Comparison of ENCODE assay signal across 15 cellular contexts in genomic region chr2:32780961-32781360, GRCh38.
A peak's percentile ranks its signal among the peaks of the same experiment; 100 is the strongest.
DNase-seq lines count a peak whose midpoint lies in the region; FAIRE-seq and TF ChIP-seq lines count a peak whose summit lies in the region.
"Had no signal": no experiment of that assay in that cellular context is flagged by ENCODE, and none has a peak within 500 bp of the region (broad histone marks: within the 10 kb centered on the region; RNA-seq: fewer than 3 reads in every experiment).

No MANE protein-coding gene starts in this region.

- peaks cover 10% of the 10 kb centered on the region for H3K9me3 Mint-ChIP-seq in astrocyte (ENCODE audit: unreplicated experiment)

- H3K27me3 ChIP-seq in astrocyte (ENCODE audit: insufficient read depth, low read length) = no peaks in the 10 kb centered on the region
- no peaks in the 10 kb centered on the region for H3K27me3 ChIP-seq in Peyer's patch

- H3K4me1 ChIP-seq in astrocyte (ENCODE audit: insufficient read depth, low read length) = no peaks in the 10 kb centered on the region
- H3K4me1 ChIP-seq in Peyer's patch = no peaks in the 10 kb centered on the region

- no peak for TF ChIP-seq CTCF in astrocyte (IDR thresholded peaks at IDR 0.05; ENCODE audit: insufficient read depth, low read depth, low read length)
- TF ChIP-seq CTCF in Peyer's patch (IDR thresholded peaks at IDR 0.05) = no peak

- H3K27me3 Mint-ChIP-seq in astrocyte (ENCODE audit: low read depth, unreplicated experiment) = no peaks in the 10 kb centered on the region

- no peaks in the 10 kb centered on the region for H3K79me2 ChIP-seq in astrocyte (ENCODE audit: insufficient read depth, low read length)

- H3K27ac ChIP-seq in astrocyte (ENCODE audit: low read depth, low read length) (no peak overlapping the region), Peyer's patch (no peak overlapping the region)
- H3K27ac ChIP-seq: 22Rv1 had no signal

- H4K20me1 ChIP-seq in astrocyte (ENCODE audit: insufficient read depth, low read length) = no peaks in the 10 kb centered on the region

- H3K36me3 Mint-ChIP-seq in astrocyte (ENCODE audit: low read depth, unreplicated experiment) = peaks cover 10% of the 10 kb centered on the region

- no peaks in the 10 kb centered on the region for H3K4me1 Mint-ChIP-seq in astrocyte (ENCODE audit: low read depth, unreplicated experiment)

- TF ChIP-seq POLR2A in Peyer's patch (IDR thresholded peaks at IDR 0.05) = no peak

- intact Hi-C loops in posterior vena cava (cut with DNase I) = no loop called here

- peak; percentile 9 for DNase-seq in DMS 273 (lab: John Stamatoyannopoulos, UW; ENCODE audit: unreplicated experiment)
- no peak for DNase-seq in DMS 273 treated with DMSO at 0.1 percent for 48 hours (lab: John Stamatoyannopoulos, UW)
- peak; percentile 22 for DNase-seq in astrocyte (ENCODE audit: low read depth)
- DNase-seq in fibroblast of peridontal ligament (ENCODE audit: extremely low read depth) = peak; percentile 14
- DNase-seq in Peyer's patch = no peak
- no peak for DNase-seq in posterior vena cava (ENCODE audit: low spot score)
- DNase-seq in stimulated activated CD8-positive, alpha-beta memory T cell treated with anti-CD3 and anti-CD28 coated beads, Interleukin-4, amount 100 ng/mL, for 48 hours = no peak
- DNase-seq: CD8-positive, alpha-beta T cell; COR-L47; GOT3; H9; IMR-90 had no signal

- H3K4me3 ChIP-seq in astrocyte (ENCODE audit: insufficient read depth, low read depth, low read length) = no peak overlapping the region
- H3K4me3 ChIP-seq in Peyer's patch = no peak overlapping the region

- H3K4me2 ChIP-seq in astrocyte (ENCODE audit: low read length) = no peak overlapping the region

- H2AFZ ChIP-seq in astrocyte (ENCODE audit: low read depth, low read length) = no peak overlapping the region

- peaks cover 2% of the 10 kb centered on the region for H3K36me3 ChIP-seq in astrocyte (ENCODE audit: insufficient read depth, low read length)
- no peaks in the 10 kb centered on the region for H3K36me3 ChIP-seq in Peyer's patch

- H3K9me3 ChIP-seq in astrocyte (ENCODE audit: insufficient read depth, low read depth, low read length) (no peaks in the 10 kb centered on the region), Peyer's patch (no peaks in the 10 kb centered on the region)

- peak; percentile 50 for FAIRE-seq in astrocyte (lab: Jason Lieb, UNC)
- FAIRE-seq: GM12891 had no signal

- H3K4me3 Mint-ChIP-seq in astrocyte (ENCODE audit: unreplicated experiment) = no peak overlapping the region
- H3K4me3 Mint-ChIP-seq: CD14-positive monocyte; CD8-positive, alpha-beta T cell; H9 had no signal

- no peak overlapping the region for H3K27ac Mint-ChIP-seq in astrocyte (ENCODE audit: unreplicated experiment)
- H3K27ac Mint-ChIP-seq: CD14-positive monocyte; CD8-positive, alpha-beta T cell had no signal

- no peak overlapping the region for H3K9ac ChIP-seq in astrocyte (ENCODE audit: low read length)

Comparison
In these comparisons a context has a peak if more than half of its experiments do, and no peak if none do; other contexts are left out.
1. DNase-seq: peak in DMS 273 (single experiment), astrocyte (single experiment) and fibroblast of peridontal ligament (single experiment); none in DMS 273 treated with DMSO at 0.1 percent for 48 hours (single experiment), Peyer's patch (0 of 3), posterior vena cava (single experiment) and stimulated activated CD8-positive, alpha-beta memory T cell treated with anti-CD3 and anti-CD28 coated beads, Interleukin-4, amount 100 ng/mL, for 48 hours (single experiment).